In the genomic region with DNA sequence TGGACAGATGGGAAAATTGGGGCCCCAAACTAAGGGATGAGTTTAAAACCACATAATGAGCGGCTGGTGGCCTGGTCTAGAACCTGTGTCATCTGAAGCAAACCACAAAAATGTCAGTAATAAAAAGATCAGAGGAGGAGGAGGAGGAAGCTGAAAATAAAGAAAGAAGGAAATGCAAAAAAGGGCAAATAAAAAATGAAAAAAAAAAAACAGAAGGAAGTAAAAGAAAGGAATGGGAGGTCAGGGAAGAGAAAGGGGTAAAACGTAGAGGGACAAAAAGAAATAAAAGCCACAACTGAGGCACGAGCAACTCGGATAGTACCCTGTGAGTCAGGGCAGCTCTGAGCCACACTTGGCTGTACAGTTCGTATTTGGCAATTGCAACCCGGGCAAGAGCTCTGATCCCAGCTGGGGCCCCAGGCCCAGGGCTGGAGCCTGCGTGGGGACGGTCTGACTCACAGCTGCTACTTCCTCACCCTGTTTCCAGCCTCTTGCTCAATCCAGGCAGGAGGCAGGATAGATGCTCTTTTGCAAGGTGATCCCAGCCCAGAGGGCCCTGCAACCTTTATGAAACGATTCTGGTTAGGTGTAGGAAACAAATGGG, we compare ENCODE assay signal across 8 cellular contexts.
DNase-seq lines count a peak whose midpoint lies in the region; ATAC-seq and TF ChIP-seq lines count a peak whose summit lies in the region.

No MANE protein-coding gene starts in this region.

- ATAC-seq in stimulated activated memory B cell treated with anti-CD40 and anti-IgM and Interleukin-4, amounts not matched to agents 10 μg/mL and 1 μg/mL and 100 μg/mL, for 72 hours: no peak

- H3K27me3 Mint-ChIP-seq in nephron progenitor cell (ENCODE audit: low read depth, poor library complexity): no peaks in the 10 kb centered on the region
- H3K27me3 Mint-ChIP-seq in stimulated activated memory B cell treated with anti-CD40 and anti-IgM and Interleukin-4, amounts not matched to agents 10 μg/mL and 1 μg/mL and 100 μg/mL, for 72 hours: no peaks in the 10 kb centered on the region
- no peaks in the 10 kb centered on the region for H3K27me3 Mint-ChIP-seq in CD8-positive, alpha-beta memory T cell

- CTCF ChIA-PET in CD8-positive, alpha-beta memory T cell (lab: Charles Lee): no interaction called here

- no peaks in the 10 kb centered on the region for H3K9me3 ChIP-seq in BLaER1
- H3K9me3 ChIP-seq in CD8-positive, alpha-beta memory T cell (ENCODE audit: low read length): no peaks in the 10 kb centered on the region

- no peaks in the 10 kb centered on the region for H3K9me3 Mint-ChIP-seq in nephron progenitor cell
- no peaks in the 10 kb centered on the region for H3K9me3 Mint-ChIP-seq in stimulated activated memory B cell treated with anti-CD40 and anti-IgM and Interleukin-4, amounts not matched to agents 10 μg/mL and 1 μg/mL and 100 μg/mL, for 72 hours
- H3K9me3 Mint-ChIP-seq in CD8-positive, alpha-beta memory T cell: no peaks in the 10 kb centered on the region

- peak; percentile 96 for DNase-seq in NOMO-1 treated with DMSO at 0.1 percent for 48 hours (lab: John Stamatoyannopoulos, UW; ENCODE audit: unreplicated experiment)
- peak; percentile 82 for DNase-seq in epithelial cell of prostate (ENCODE audit: low read depth, low spot score)
- DNase-seq in nephron progenitor cell: no peak
- DNase-seq in GM10266 (ENCODE audit: extremely low spot score): no peak
- DNase-seq in iPS-NIHi11 (ENCODE audit: low spot score): no peak
- DNase-seq in CD8-positive, alpha-beta memory T cell: no peak

- peak overlapping the region; percentile 69 for H3K4me2 ChIP-seq in BLaER1

- no peak overlapping the region for H3K9ac ChIP-seq in BLaER1

- H3K4me1 Mint-ChIP-seq in nephron progenitor cell: peaks cover 5% of the 10 kb centered on the region
- H3K4me1 Mint-ChIP-seq in stimulated activated memory B cell treated with anti-CD40 and anti-IgM and Interleukin-4, amounts not matched to agents 10 μg/mL and 1 μg/mL and 100 μg/mL, for 72 hours: peaks cover 6% of the 10 kb centered on the region
- peaks cover 0 to 5% (median 3%) of the 10 kb centered on the region in 3 donors for H3K4me1 Mint-ChIP-seq in CD8-positive, alpha-beta memory T cell

- peak overlapping the region; percentile 40; the same call in 1 of the 2 replicates for H3K27ac ChIP-seq in BLaER1
- H3K27ac ChIP-seq in epithelial cell of prostate: peak overlapping the region; percentile 37
- no peak overlapping the region for H3K27ac ChIP-seq in CD8-positive, alpha-beta memory T cell (ENCODE audit: low read depth, low read length)

- H3K36me3 Mint-ChIP-seq in nephron progenitor cell (ENCODE audit: low read depth): no peaks in the 10 kb centered on the region
- H3K36me3 Mint-ChIP-seq in stimulated activated memory B cell treated with anti-CD40 and anti-IgM and Interleukin-4, amounts not matched to agents 10 μg/mL and 1 μg/mL and 100 μg/mL, for 72 hours: no peaks in the 10 kb centered on the region
- peaks cover 0 to 6% (median 4%) of the 10 kb centered on the region in 3 donors for H3K36me3 Mint-ChIP-seq in CD8-positive, alpha-beta memory T cell

- H3K4me3 ChIP-seq in BLaER1: no peak overlapping the region
- H3K4me3 ChIP-seq in CD8-positive, alpha-beta memory T cell (ENCODE audit: low read length): no peak overlapping the region

- peak overlapping the region; percentile 1 for H3K27ac Mint-ChIP-seq in nephron progenitor cell
- no peak overlapping the region for H3K27ac Mint-ChIP-seq in stimulated activated memory B cell treated with anti-CD40 and anti-IgM and Interleukin-4, amounts not matched to agents 10 μg/mL and 1 μg/mL and 100 μg/mL, for 72 hours
- no peak overlapping the region for H3K27ac Mint-ChIP-seq in CD8-positive, alpha-beta memory T cell

- TF ChIP-seq CTCF in nephron progenitor cell (IDR thresholded peaks at IDR 0.05) (no peak), GM10266 (IDR thresholded peaks at IDR 0.05; ENCODE audit: control insufficient read depth, insufficient read depth, low read depth, missing control alignments) (no peak)

- peaks cover 73% of the 10 kb centered on the region for H3K4me1 ChIP-seq in BLaER1
- no peaks in the 10 kb centered on the region for H3K4me1 ChIP-seq in CD8-positive, alpha-beta memory T cell (ENCODE audit: insufficient read depth, low read length)

- no peaks in the 10 kb centered on the region for H3K27me3 ChIP-seq in BLaER1
- no peaks in the 10 kb centered on the region for H3K27me3 ChIP-seq in CD8-positive, alpha-beta memory T cell (ENCODE audit: insufficient read depth, low read length, poor library complexity, severe bottlenecking)

- H3K36me3 ChIP-seq in BLaER1: no peaks in the 10 kb centered on the region
- H3K36me3 ChIP-seq in CD8-positive, alpha-beta memory T cell (ENCODE audit: insufficient read depth, low read length): no peaks in the 10 kb centered on the region

- POLR2A ChIA-PET in CD8-positive, alpha-beta memory T cell (lab: Charles Lee): no interaction called here

- no peak overlapping the region for H3K4me3 Mint-ChIP-seq in nephron progenitor cell
- H3K4me3 Mint-ChIP-seq in stimulated activated memory B cell treated with anti-CD40 and anti-IgM and Interleukin-4, amounts not matched to agents 10 μg/mL and 1 μg/mL and 100 μg/mL, for 72 hours: no peak overlapping the region
- no peak overlapping the region for H3K4me3 Mint-ChIP-seq in CD8-positive, alpha-beta memory T cell

- no peaks in the 10 kb centered on the region for H4K20me1 ChIP-seq in BLaER1

Comparison
In these comparisons a context has a peak if more than half of its experiments do, and no peak if none do; other contexts are left out.
1. DNase-seq: peak in NOMO-1 treated with DMSO at 0.1 percent for 48 hours (single experiment) and epithelial cell of prostate (single experiment); none in nephron progenitor cell (single experiment), GM10266 (single experiment), iPS-NIHi11 (single experiment) and CD8-positive, alpha-beta memory T cell (0 of 5).